Comparison of ENCODE assay signal across 21 cellular contexts in genomic region chr16:12182202-12182601, GRCh38.
DNase-seq lines count a peak whose midpoint lies in the region; ATAC-seq and TF ChIP-seq lines count a peak whose summit lies in the region.
"Had no signal": no experiment of that assay in that cellular context is flagged by ENCODE, and none has a peak within 500 bp of the region (broad histone marks: within the 10 kb centered on the region; RNA-seq: fewer than 3 reads in every experiment).

No MANE protein-coding gene starts in this region.

- DNase-seq in NCI-H1436 (lab: John Stamatoyannopoulos, UW) = peak; percentile 37
- DNase-seq in NCI-H1436 treated with DMSO at 0.1 percent for 48 hours (lab: John Stamatoyannopoulos, UW) = no peak
- peak; percentile 77 to 92 for DNase-seq in NCI-H524 (lab: John Stamatoyannopoulos, UW)
- peak; percentile 68 for DNase-seq in WERI-Rb-1
- peak; percentile 68 for DNase-seq in retina
- no peak for DNase-seq in NCI-H187 treated with DMSO at 0.1 percent for 48 hours (lab: John Stamatoyannopoulos, UW)
- DNase-seq in activated T-cell treated with anti-CD3 and anti-CD28 coated beads, Interleukin-2, amount 50 U/mL, for 1 hour = no peak
- DNase-seq: DMS79, KBM-7, MM.1S, NCI-H1048, NCI-H2081, NCI-H2171, NCI-H345, NCI-H526 treated with DMSO at 0.1 percent for 48 hours, OCI-M1, T-helper 1 cell had no signal

- peak overlapping the region; percentile 63 for H3K27ac ChIP-seq in WERI-Rb-1
- H3K27ac ChIP-seq: SJSA1 had no signal

- no peak for TF ChIP-seq CTCF in WERI-Rb-1 (IDR thresholded peaks at IDR 0.05; ENCODE audit: low read depth, low read length)

- no peaks in the 10 kb centered on the region for H3K27me3 ChIP-seq in WERI-Rb-1 (ENCODE audit: insufficient read depth, low read depth, severe bottlenecking)
- H3K27me3 ChIP-seq: SJSA1 had no signal

- ATAC-seq in HG03460 (IDR thresholded peaks at IDR 0.05; ENCODE audit: unreplicated experiment) = no peak
- ATAC-seq: Right ventricle myocardium inferior had no signal

- no peaks in the 10 kb centered on the region for H3K36me3 ChIP-seq in WERI-Rb-1
- H3K36me3 ChIP-seq: HAP-1, SJSA1 had no signal

- H3K4me3 ChIP-seq in WERI-Rb-1 (ENCODE audit: low read depth, low read length) = no peak overlapping the region
- H3K4me3 ChIP-seq: HAP-1, SJSA1 had no signal

- no peaks in the 10 kb centered on the region for H3K9me3 ChIP-seq in WERI-Rb-1 (ENCODE audit: severe bottlenecking)
- H3K9me3 ChIP-seq: HAP-1, SJSA1 had no signal

Comparison
In these comparisons a context has a peak if more than half of its experiments do, and no peak if none do; other contexts are left out.
1. DNase-seq: peak in NCI-H1436 (single experiment), NCI-H524 (2 of 2), WERI-Rb-1 (single experiment) and retina (single experiment); none in NCI-H1436 treated with DMSO at 0.1 percent for 48 hours (single experiment), NCI-H187 treated with DMSO at 0.1 percent for 48 hours (single experiment) and activated T-cell treated with anti-CD3 and anti-CD28 coated beads, Interleukin-2, amount 50 U/mL, for 1 hour (single experiment).